Comparison of ENCODE assay signal across 31 cellular contexts in the genomic region with DNA sequence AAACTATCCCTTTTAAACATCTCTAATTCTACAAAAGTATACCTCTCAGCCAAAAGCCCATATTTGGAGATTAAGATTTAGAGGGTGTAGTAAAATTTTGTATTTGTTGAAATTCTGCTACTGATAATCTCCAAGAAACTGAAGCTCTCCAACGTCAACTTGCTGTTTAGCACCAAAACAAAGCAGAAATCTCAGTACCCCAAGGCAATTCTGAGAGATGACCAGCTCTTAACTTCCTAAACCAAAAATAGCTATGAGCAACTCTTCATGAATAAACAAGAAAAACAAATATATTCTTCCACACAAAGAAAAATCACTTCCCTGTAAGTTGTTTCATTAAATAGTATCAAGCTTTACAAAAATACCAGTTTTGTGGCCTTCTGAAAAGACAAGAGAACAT. TPM values are rescaled to one million over a fixed set of nuclear protein-coding genes. Genes with fewer than 3 reads are reported as not detected.
DNase-seq lines count a peak whose midpoint lies in the region; ATAC-seq and TF ChIP-seq lines count a peak whose summit lies in the region.
"Had no signal": no experiment of that assay in that cellular context is flagged by ENCODE, and none has a peak within 500 bp of the region (broad histone marks: within the 10 kb centered on the region; RNA-seq: fewer than 3 reads in every experiment).

No MANE protein-coding gene starts in this region.

- DNase-seq in natural killer cell = no peak
- no peak for DNase-seq in natural killer cell treated with Interleukin-12 subunit alpha and Interleukin-12 subunit beta and Interleukin-15 and Interleukin-18, amount 100 ng/mL, for 72 hours (ENCODE audit: low spot score)
- no peak for DNase-seq in activated B cell treated with CpG ODN at 0.5 μM for 24 hours
- DNase-seq in effector CD4-positive, alpha-beta T cell = no peak
- DNase-seq in central memory CD4-positive, alpha-beta T cell = no peak
- no peak for DNase-seq in stimulated activated CD4-positive, alpha-beta T cell treated with anti-CD3 and anti-CD28 coated beads, Interleukin-2, amount 100 ng/mL, for 48 hours
- no peak for DNase-seq in T-helper 17 cell
- DNase-seq: activated CD4-positive, alpha-beta T cell treated with anti-CD3 and anti-CD28 coated beads for 4 hours; anterior cingulate cortex; DND-41; GOT3; hypothalamus; KG1; mesenchymal stem cell; MG63; NCI-H1105 treated with DMSO at 0.1 percent for 48 hours; NCI-H2029 treated with DMSO at 0.1 percent for 48 hours; NCI-H526; posterior cingulate gyrus; right cardiac atrium; Right ventricle myocardium superior; stimulated activated CD4-positive, alpha-beta T cell treated with anti-CD3 and anti-CD28 coated beads, Interleukin-1b, Interleukin-23, amount 100 ng/mL, for 48 hours; stimulated activated CD8-positive, alpha-beta memory T cell treated with anti-CD3 and anti-CD28 coated beads, Interleukin-4, amount 100 ng/mL, for 48 hours; stomach; uterus had no signal

- no peaks in the 10 kb centered on the region for H3K9me3 Mint-ChIP-seq in natural killer cell
- H3K9me3 Mint-ChIP-seq in natural killer cell treated with Interleukin-12 subunit alpha and Interleukin-12 subunit beta and Interleukin-15 and Interleukin-18, amount 100 ng/mL, for 72 hours = no peaks in the 10 kb centered on the region
- peaks cover 9% of the 10 kb centered on the region for H3K9me3 Mint-ChIP-seq in activated B cell treated with CpG ODN at 0.5 μM for 24 hours

- H3K36me3 ChIP-seq in iPS-20b (ENCODE audit: insufficient read depth, low read depth, low read length) = no peaks in the 10 kb centered on the region; the same call in 1 of the 2 replicates
- H3K36me3 ChIP-seq: cardiac muscle cell, neural progenitor cell, stomach, uterus had no signal

- no peaks in the 10 kb centered on the region for H3K9me3 ChIP-seq in iPS-20b (ENCODE audit: insufficient read depth, low read depth, low read length)
- no peaks in the 10 kb centered on the region for H3K9me3 ChIP-seq in T-helper 17 cell (ENCODE audit: control insufficient read depth, low read length, poor library complexity, severe bottlenecking)
- H3K9me3 ChIP-seq: MG63, stomach, uterus had no signal

- POLR2A ChIA-PET in activated B cell treated with CpG ODN at 0.5 μM for 24 hours (lab: Charles Lee) = interaction anchor here (1.0 kb wide), 1 partner anchor 12 kb away, joined by 4 read pairs; no protein-coding TSS in a partner anchor

- H3K4me1 ChIP-seq in iPS-20b (ENCODE audit: insufficient read depth, low read length) = peaks cover 58% of the 10 kb centered on the region; the same call in 1 of the 2 replicates
- H3K4me1 ChIP-seq: uterus had no signal

- no peaks in the 10 kb centered on the region for H3K27me3 ChIP-seq in iPS-20b (ENCODE audit: insufficient read depth, low read length)
- H3K27me3 ChIP-seq: cardiac muscle cell, MG63, neural progenitor cell, stomach, uterus had no signal

- H3K27ac Mint-ChIP-seq in natural killer cell = peak overlapping the region; percentile 25 to 38
- peak overlapping the region in 1 of 2 donors; percentile 72 for H3K27ac Mint-ChIP-seq in natural killer cell treated with Interleukin-12 subunit alpha and Interleukin-12 subunit beta and Interleukin-15 and Interleukin-18, amount 100 ng/mL, for 72 hours
- peak overlapping the region; percentile 61 for H3K27ac Mint-ChIP-seq in activated B cell treated with CpG ODN at 0.5 μM for 24 hours
- no peak overlapping the region for H3K27ac Mint-ChIP-seq in T-helper 17 cell
- H3K27ac Mint-ChIP-seq: activated T-helper 2 cell treated with anti-CD3 and anti-CD28 coated beads, Interferon-gamma antibody, Interleukin-2, Interleukin-4, amounts not matched to agents 10 μg/mL and 5 μg/mL and 100 μg/mL, durations not matched to agents 14 hours and 24 hours and 36 hours; neural progenitor cell; T-helper 2 cell treated with Interferon-gamma antibody and Interleukin-4, amounts not matched to agents 5 μg/mL and 100 μg/mL, for 36 hours had no signal

- H3K9ac ChIP-seq in iPS-20b (ENCODE audit: low read depth, low read length) = peak overlapping the region; percentile 31; the same call in 1 of the 2 replicates
- H3K9ac ChIP-seq: neural progenitor cell had no signal

- H3K27ac ChIP-seq in iPS-20b (ENCODE audit: low read length) = peak overlapping the region; percentile 31
- H3K27ac ChIP-seq: cardiac muscle cell, neural progenitor cell, stomach, uterus had no signal

- ATAC-seq in natural killer cell = no peak
- ATAC-seq in natural killer cell treated with Interleukin-12 subunit alpha and Interleukin-12 subunit beta and Interleukin-15 and Interleukin-18, amount 100 ng/mL, for 72 hours = no peak
- no peak for ATAC-seq in activated B cell treated with CpG ODN at 0.5 μM for 24 hours (ENCODE audit: low read depth)
- ATAC-seq in T-helper 17 cell = no peak
- ATAC-seq: activated naive CD4-positive, alpha-beta T cell treated with anti-CD3 and anti-CD28 coated beads, Interleukin-2, amount 50 U/mL, for 72 hours; right cardiac atrium had no signal

- H3K4me1 Mint-ChIP-seq in natural killer cell = peaks cover 66 to 76% of the 10 kb centered on the region in 2 donors
- peaks cover 55 to 65% of the 10 kb centered on the region in 2 donors for H3K4me1 Mint-ChIP-seq in natural killer cell treated with Interleukin-12 subunit alpha and Interleukin-12 subunit beta and Interleukin-15 and Interleukin-18, amount 100 ng/mL, for 72 hours (ENCODE audit: low read depth in 2 of 2)
- H3K4me1 Mint-ChIP-seq in activated B cell treated with CpG ODN at 0.5 μM for 24 hours = peaks cover 76% of the 10 kb centered on the region
- peaks cover 28% of the 10 kb centered on the region for H3K4me1 Mint-ChIP-seq in T-helper 17 cell

- H3K36me3 Mint-ChIP-seq in natural killer cell (no peaks in the 10 kb centered on the region), activated B cell treated with CpG ODN at 0.5 μM for 24 hours (ENCODE audit: low read depth) (peaks cover 55% of the 10 kb centered on the region), T-helper 17 cell (ENCODE audit: low read depth) (peaks cover 8% of the 10 kb centered on the region)
- H3K36me3 Mint-ChIP-seq in natural killer cell treated with Interleukin-12 subunit alpha and Interleukin-12 subunit beta and Interleukin-15 and Interleukin-18, amount 100 ng/mL, for 72 hours = peaks cover 31% of the 10 kb centered on the region

- H3K4me3 ChIP-seq in iPS-20b (ENCODE audit: low read length) = no peak overlapping the region
- H3K4me3 ChIP-seq: cardiac muscle cell, MG63, neural progenitor cell, stomach, uterus had no signal

- intact Hi-C loops in natural killer cell (cut with micrococcal nuclease) = no loop called here
- intact Hi-C loops in activated B cell treated with CpG ODN at 0.5 μM for 24 hours (cut with micrococcal nuclease) = loop anchor here (2.0 kb wide), 1 partner anchor 15 kb away; no protein-coding TSS in a partner anchor

- H3K4me3 Mint-ChIP-seq in natural killer cell = no peak overlapping the region
- H3K4me3 Mint-ChIP-seq in natural killer cell treated with Interleukin-12 subunit alpha and Interleukin-12 subunit beta and Interleukin-15 and Interleukin-18, amount 100 ng/mL, for 72 hours = no peak overlapping the region
- H3K4me3 Mint-ChIP-seq in activated B cell treated with CpG ODN at 0.5 μM for 24 hours = no peak overlapping the region
- H3K4me3 Mint-ChIP-seq in T-helper 17 cell = no peak overlapping the region
- H3K4me3 Mint-ChIP-seq: neural progenitor cell; T-helper 2 cell treated with Interferon-gamma antibody and Interleukin-4, amounts not matched to agents 5 μg/mL and 100 μg/mL, for 36 hours had no signal

- CTCF ChIA-PET in activated B cell treated with CpG ODN at 0.5 μM for 24 hours (lab: Charles Lee) = interaction anchor here (0.8 to 1.3 kb wide), 4 partner anchors 10 to 108 kb away, joined by 3 to 5 read pairs (median 4); no protein-coding TSS in a partner anchor

- TF ChIP-seq CTCF in natural killer cell (IDR thresholded peaks at IDR 0.05) = no peak
- no peak for TF ChIP-seq CTCF in activated B cell treated with CpG ODN at 0.5 μM for 24 hours (IDR thresholded peaks at IDR 0.05)

- no peaks in the 10 kb centered on the region for H3K27me3 Mint-ChIP-seq in natural killer cell (ENCODE audit: low read depth in 2 of 2)
- no peaks in the 10 kb centered on the region for H3K27me3 Mint-ChIP-seq in natural killer cell treated with Interleukin-12 subunit alpha and Interleukin-12 subunit beta and Interleukin-15 and Interleukin-18, amount 100 ng/mL, for 72 hours
- no peaks in the 10 kb centered on the region for H3K27me3 Mint-ChIP-seq in activated B cell treated with CpG ODN at 0.5 μM for 24 hours
- H3K27me3 Mint-ChIP-seq in T-helper 17 cell = no peaks in the 10 kb centered on the region

RNA-seq across cellular contexts. Expression of gene RRAS2, which starts 13.3 kb away (rescaled TPM):
- 10 to 100 TPM; 62.1 to 86.7 (median 69.6) TPM for total RNA-seq in natural killer cell
- 100 to 1,000 TPM in 1 of 2 donors, 10 to 100 TPM in 1; 97.3 to 141 TPM for total RNA-seq in natural killer cell treated with Interleukin-12 subunit alpha and Interleukin-12 subunit beta and Interleukin-15 and Interleukin-18, amount 100 ng/mL, for 72 hours
- 97.7 and 106 TPM in 2 replicates for total RNA-seq in activated B cell treated with CpG ODN at 0.5 μM for 24 hours
- 10 to 100 TPM; 19.1 to 26.2 TPM for total RNA-seq in T-helper 17 cell
